ENCODE assay signal across 13 cellular contexts in genomic region chr16:57276596-57276995, GRCh38. TPM values are rescaled to one million over a fixed set of nuclear protein-coding genes. Genes with fewer than 3 reads are reported as not detected.
DNase-seq lines count a peak whose midpoint lies in the region; ATAC-seq and TF ChIP-seq lines count a peak whose summit lies in the region.
"Had no signal": no experiment of that assay in that cellular context is flagged by ENCODE, and none has a peak within 500 bp of the region (broad histone marks: within the 10 kb centered on the region; RNA-seq: fewer than 3 reads in every experiment).

No MANE protein-coding gene starts in this region.

- peaks cover 0 to 10% (median 4%) of the 10 kb centered on the region in 4 donors for H3K4me1 ChIP-seq in right lobe of liver

- no peak overlapping the region for H3K4me3 ChIP-seq in right lobe of liver
- H3K4me3 ChIP-seq: smooth muscle cell had no signal

- intact Hi-C loops in right lobe of liver (cut with DNase I): no loop called here

- DNase-seq in CD1c-positive myeloid dendritic cell (ENCODE audit: extremely low spot score) (peak; percentile 54), MV-4-11 (lab: John Stamatoyannopoulos, UW) (peak; percentile 58), dermis blood vessel endothelial cell (peak; percentile 51), right lobe of liver (no peak), DMS 273 treated with DMSO at 0.1 percent for 48 hours (lab: John Stamatoyannopoulos, UW) (no peak)
- DNase-seq: GF-D8, IMR-90, NCI-H2029 had no signal

- H3K4me3 Mint-ChIP-seq in stimulated activated memory B cell treated with anti-CD40 and anti-IgM and Interleukin-4, amounts not matched to agents 10 μg/mL and 1 μg/mL and 100 μg/mL, for 72 hours: no peak overlapping the region
- H3K4me3 Mint-ChIP-seq: natural killer cell treated with Interleukin-12 subunit alpha and Interleukin-12 subunit beta and Interleukin-15 and Interleukin-18, amount 100 ng/mL, for 72 hours had no signal

- WGBS in right lobe of liver (ENCODE audit: insufficient coverage, low coverage, low lambda C conversion rate, missing lambda C conversion rate): 58% methylated on average over 5 of the region's 5 CpGs

- H3K36me3 Mint-ChIP-seq in stimulated activated memory B cell treated with anti-CD40 and anti-IgM and Interleukin-4, amounts not matched to agents 10 μg/mL and 1 μg/mL and 100 μg/mL, for 72 hours: no peaks in the 10 kb centered on the region
- H3K36me3 Mint-ChIP-seq: natural killer cell treated with Interleukin-12 subunit alpha and Interleukin-12 subunit beta and Interleukin-15 and Interleukin-18, amount 100 ng/mL, for 72 hours had no signal

- no peak for TF ChIP-seq POLR2A in right lobe of liver (IDR thresholded peaks at IDR 0.05)

- H3K27me3 ChIP-seq in right lobe of liver: no peaks in the 10 kb centered on the region

- H3K27me3 Mint-ChIP-seq in stimulated activated memory B cell treated with anti-CD40 and anti-IgM and Interleukin-4, amounts not matched to agents 10 μg/mL and 1 μg/mL and 100 μg/mL, for 72 hours: no peaks in the 10 kb centered on the region

- H3K4me1 Mint-ChIP-seq in stimulated activated memory B cell treated with anti-CD40 and anti-IgM and Interleukin-4, amounts not matched to agents 10 μg/mL and 1 μg/mL and 100 μg/mL, for 72 hours: peaks cover 18% of the 10 kb centered on the region

- H3K9me3 Mint-ChIP-seq in stimulated activated memory B cell treated with anti-CD40 and anti-IgM and Interleukin-4, amounts not matched to agents 10 μg/mL and 1 μg/mL and 100 μg/mL, for 72 hours: no peaks in the 10 kb centered on the region
- H3K9me3 Mint-ChIP-seq: natural killer cell treated with Interleukin-12 subunit alpha and Interleukin-12 subunit beta and Interleukin-15 and Interleukin-18, amount 100 ng/mL, for 72 hours had no signal

- peak; percentile 29 to 61 (median 52) for ATAC-seq in right lobe of liver
- ATAC-seq in GM18868 (IDR thresholded peaks at IDR 0.05; ENCODE audit: unreplicated experiment): no peak
- ATAC-seq in stimulated activated memory B cell treated with anti-CD40 and anti-IgM and Interleukin-4, amounts not matched to agents 10 μg/mL and 1 μg/mL and 100 μg/mL, for 72 hours: no peak
- no peak for ATAC-seq in HG02870 (IDR thresholded peaks at IDR 0.05; ENCODE audit: unreplicated experiment)
- ATAC-seq: natural killer cell treated with Interleukin-12 subunit alpha and Interleukin-12 subunit beta and Interleukin-15 and Interleukin-18, amount 100 ng/mL, for 72 hours had no signal

- no peak overlapping the region for H3K27ac Mint-ChIP-seq in stimulated activated memory B cell treated with anti-CD40 and anti-IgM and Interleukin-4, amounts not matched to agents 10 μg/mL and 1 μg/mL and 100 μg/mL, for 72 hours
- H3K27ac Mint-ChIP-seq: natural killer cell treated with Interleukin-12 subunit alpha and Interleukin-12 subunit beta and Interleukin-15 and Interleukin-18, amount 100 ng/mL, for 72 hours had no signal

- H3K9me3 ChIP-seq in right lobe of liver: no peaks in the 10 kb centered on the region

- no peaks in the 10 kb centered on the region for H3K36me3 ChIP-seq in right lobe of liver

- H3K27ac ChIP-seq in right lobe of liver: no peak overlapping the region

- TF ChIP-seq CTCF in right lobe of liver (IDR thresholded peaks at IDR 0.05): no peak

RNA-seq across cellular contexts. Expression of gene PLLP, which starts 7.9 kb away (rescaled TPM):
- total RNA-seq in dermis blood vessel endothelial cell (13.8 and 16.9 TPM in 2 replicates), right lobe of liver (1 to 10 TPM; 2.1 to 7.4 (median 3.8) TPM)
- total RNA-seq: IMR-90, smooth muscle cell had no signal

RNA-seq across cellular contexts. Expression of gene ARL2BP, which starts 31.5 kb away (rescaled TPM):
- total RNA-seq in dermis blood vessel endothelial cell: 85.3 and 106 TPM in 2 replicates
- total RNA-seq in right lobe of liver: 10 to 100 TPM; 19.3 to 26.8 (median 22.0) TPM

Comparison
In these comparisons a context has a peak if more than half of its experiments do, and no peak if none do; other contexts are left out.
1. DNase-seq: peak in CD1c-positive myeloid dendritic cell (single experiment), MV-4-11 (single experiment) and dermis blood vessel endothelial cell (single experiment); none in right lobe of liver (0 of 3) and DMS 273 treated with DMSO at 0.1 percent for 48 hours (single experiment).
2. ATAC-seq: peak in right lobe of liver (4 of 4); none in GM18868 (single experiment), stimulated activated memory B cell treated with anti-CD40 and anti-IgM and Interleukin-4, amounts not matched to agents 10 μg/mL and 1 μg/mL and 100 μg/mL, for 72 hours (single experiment) and HG02870 (single experiment).